ENCODE assay signal across 7 cellular contexts in genomic region chr20:53914091-53914860, GRCh38.
DNase-seq lines count a peak whose midpoint lies in the region; ATAC-seq and TF ChIP-seq lines count a peak whose summit lies in the region.

No MANE protein-coding gene starts in this region.

- H3K36me3 ChIP-seq in aorta (ENCODE audit: control insufficient read depth in 1 of 2, insufficient read depth in 2 of 2, low read length in 1 of 2), result no peaks in the 10 kb centered on the region

- DNase-seq in HCEC 1CT (peak; percentile 25), fibroblast of villous mesenchyme (ENCODE audit: low read depth) (peak; percentile 55), aorta (no peak), activated gamma-delta T cell treated with Interleukin-2 at 50 U/mL for 16 hours (no peak), UCSD-AML1 (lab: John Stamatoyannopoulos, UW; ENCODE audit: unreplicated experiment) (no peak)

- peak; percentile 4; the same call in 2 of the 3 replicates for ATAC-seq in SK-N-SH treated with all-trans-retinoic acid at 6 μM for 48 hours
- ATAC-seq in aorta (ENCODE audit: low FRiP score), result no peak

- intact Hi-C loops in aorta (cut with DNase I), result loop anchor here (5.0 to 10.0 kb wide), 2 partner anchors 42 to 561 kb away; partner anchors contain the start of gene DOK5 (in 1 of the 2)

- H3K4me3 ChIP-seq in fibroblast of villous mesenchyme (ENCODE audit: low read depth, low read length) (no peak overlapping the region), skin epidermis (no peak overlapping the region), aorta (ENCODE audit: low read length in 2 of 2) (no peak overlapping the region)

- no peaks in the 10 kb centered on the region for H3K9me3 ChIP-seq in aorta (ENCODE audit: control insufficient read depth, low read length)

- no peaks in the 10 kb centered on the region for H3K27me3 ChIP-seq in aorta (ENCODE audit: control insufficient read depth in 1 of 2, insufficient read depth in 2 of 2, low read length in 1 of 2)

- H3K27ac ChIP-seq in skin epidermis, result peak overlapping the region in 19 of 21 experiments; percentile 33 to 97 (median 90)
- H3K27ac ChIP-seq in aorta (ENCODE audit: low read depth in 1 of 2, low read length in 2 of 2), result peak overlapping the region in 1 of 2 donors; percentile 35

- TF ChIP-seq CTCF in fibroblast of villous mesenchyme (IDR thresholded peaks at IDR 0.05; ENCODE audit: insufficient read depth, low read depth, low read length), result no peak

- WGBS in aorta, 2 donors, result 48 to 51% methylated on average over 9 of the region's 9 CpGs

- H3K4me1 ChIP-seq in aorta (ENCODE audit: control insufficient read depth in 1 of 2, insufficient read depth in 2 of 2, low read length in 2 of 2), result no peaks in the 10 kb centered on the region

TF ChIP-seq in SK-N-SH treated with all-trans-retinoic acid at 6 μM for 48 hours, 23 proteins besides CTCF, POLR2A, EP300 and RAD21:
- TF ChIP-seq OSR1 (CRISPR knock-in tag; IDR thresholded peaks at IDR 0.05) (no peak), ARNTL (CRISPR knock-in tag; IDR thresholded peaks at IDR 0.05; ENCODE audit: borderline replicate concordance, low read depth) (no peak), CSRNP3 (CRISPR knock-in tag; IDR thresholded peaks at IDR 0.05) (no peak), ISL1 (CRISPR knock-in tag; IDR thresholded peaks at IDR 0.05) (no peak), BACH2 (CRISPR knock-in tag; IDR thresholded peaks at IDR 0.05; ENCODE audit: borderline replicate concordance) (no peak), SNAI2 (CRISPR knock-in tag; IDR thresholded peaks at IDR 0.05) (no peak), RARB (CRISPR knock-in tag; IDR thresholded peaks at IDR 0.05) (no peak), ZFP30 (CRISPR knock-in tag; IDR thresholded peaks at IDR 0.05) (no peak), ZC3H10 (CRISPR knock-in tag; IDR thresholded peaks at IDR 0.05) (no peak), ZFP3 (CRISPR knock-in tag; IDR thresholded peaks at IDR 0.05) (no peak), ZNF8 (CRISPR knock-in tag; IDR thresholded peaks at IDR 0.05) (no peak), CREB5 (CRISPR knock-in tag; IDR thresholded peaks at IDR 0.05; ENCODE audit: low read depth) (no peak), TCF4 (CRISPR knock-in tag; IDR thresholded peaks at IDR 0.05; ENCODE audit: borderline replicate concordance) (no peak), ZNF565 (CRISPR knock-in tag; conservative IDR thresholded peaks at IDR 0.05; ENCODE audit: low read depth) (no peak), ZNF70 (CRISPR knock-in tag; IDR thresholded peaks at IDR 0.05) (no peak), TOX (CRISPR knock-in tag; IDR thresholded peaks at IDR 0.05; ENCODE audit: borderline replicate concordance) (no peak), CSDC2 (CRISPR knock-in tag; IDR thresholded peaks at IDR 0.05) (no peak), ESRRG (CRISPR knock-in tag; IDR thresholded peaks at IDR 0.05) (no peak)
- TF ChIP-seq, protein P1, sequence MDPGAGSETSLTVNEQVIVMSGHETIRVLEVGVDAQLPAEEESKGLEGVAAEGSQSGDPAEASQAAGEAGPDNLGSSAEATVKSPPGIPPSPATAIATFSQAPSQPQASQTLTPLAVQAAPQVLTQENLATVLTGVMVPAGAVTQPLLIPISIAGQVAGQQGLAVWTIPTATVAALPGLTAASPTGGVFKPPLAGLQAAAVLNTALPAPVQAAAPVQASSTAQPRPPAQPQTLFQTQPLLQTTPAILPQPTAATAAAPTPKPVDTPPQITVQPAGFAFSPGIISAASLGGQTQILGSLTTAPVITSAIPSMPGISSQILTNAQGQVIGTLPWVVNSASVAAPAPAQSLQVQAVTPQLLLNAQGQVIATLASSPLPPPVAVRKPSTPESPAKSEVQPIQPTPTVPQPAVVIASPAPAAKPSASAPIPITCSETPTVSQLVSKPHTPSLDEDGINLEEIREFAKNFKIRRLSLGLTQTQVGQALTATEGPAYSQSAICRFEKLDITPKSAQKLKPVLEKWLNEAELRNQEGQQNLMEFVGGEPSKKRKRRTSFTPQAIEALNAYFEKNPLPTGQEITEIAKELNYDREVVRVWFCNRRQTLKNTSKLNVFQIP (CRISPR knock-in tag; IDR thresholded peaks at IDR 0.05; ENCODE audit: borderline replicate concordance, low read depth), result no peak
- TF ChIP-seq, protein P2, sequence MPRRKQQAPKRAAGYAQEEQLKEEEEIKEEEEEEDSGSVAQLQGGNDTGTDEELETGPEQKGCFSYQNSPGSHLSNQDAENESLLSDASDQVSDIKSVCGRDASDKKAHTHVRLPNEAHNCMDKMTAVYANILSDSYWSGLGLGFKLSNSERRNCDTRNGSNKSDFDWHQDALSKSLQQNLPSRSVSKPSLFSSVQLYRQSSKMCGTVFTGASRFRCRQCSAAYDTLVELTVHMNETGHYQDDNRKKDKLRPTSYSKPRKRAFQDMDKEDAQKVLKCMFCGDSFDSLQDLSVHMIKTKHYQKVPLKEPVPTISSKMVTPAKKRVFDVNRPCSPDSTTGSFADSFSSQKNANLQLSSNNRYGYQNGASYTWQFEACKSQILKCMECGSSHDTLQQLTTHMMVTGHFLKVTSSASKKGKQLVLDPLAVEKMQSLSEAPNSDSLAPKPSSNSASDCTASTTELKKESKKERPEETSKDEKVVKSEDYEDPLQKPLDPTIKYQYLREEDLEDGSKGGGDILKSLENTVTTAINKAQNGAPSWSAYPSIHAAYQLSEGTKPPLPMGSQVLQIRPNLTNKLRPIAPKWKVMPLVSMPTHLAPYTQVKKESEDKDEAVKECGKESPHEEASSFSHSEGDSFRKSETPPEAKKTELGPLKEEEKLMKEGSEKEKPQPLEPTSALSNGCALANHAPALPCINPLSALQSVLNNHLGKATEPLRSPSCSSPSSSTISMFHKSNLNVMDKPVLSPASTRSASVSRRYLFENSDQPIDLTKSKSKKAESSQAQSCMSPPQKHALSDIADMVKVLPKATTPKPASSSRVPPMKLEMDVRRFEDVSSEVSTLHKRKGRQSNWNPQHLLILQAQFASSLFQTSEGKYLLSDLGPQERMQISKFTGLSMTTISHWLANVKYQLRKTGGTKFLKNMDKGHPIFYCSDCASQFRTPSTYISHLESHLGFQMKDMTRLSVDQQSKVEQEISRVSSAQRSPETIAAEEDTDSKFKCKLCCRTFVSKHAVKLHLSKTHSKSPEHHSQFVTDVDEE (CRISPR knock-in tag; IDR thresholded peaks at IDR 0.05), result no peak
TF ChIP-seq in SK-N-SH treated with all-trans-retinoic acid at 6 μM for 48 hours: peak in this region for 0.

Comparison
In these comparisons a context has a peak if more than half of its experiments do, and no peak if none do; other contexts are left out.
1. DNase-seq: peak in HCEC 1CT (single experiment) and fibroblast of villous mesenchyme (single experiment); none in aorta (0 of 2), activated gamma-delta T cell treated with Interleukin-2 at 50 U/mL for 16 hours (single experiment) and UCSD-AML1 (single experiment).